9 cellular contexts compared by ENCODE assay signal in the genomic region with DNA sequence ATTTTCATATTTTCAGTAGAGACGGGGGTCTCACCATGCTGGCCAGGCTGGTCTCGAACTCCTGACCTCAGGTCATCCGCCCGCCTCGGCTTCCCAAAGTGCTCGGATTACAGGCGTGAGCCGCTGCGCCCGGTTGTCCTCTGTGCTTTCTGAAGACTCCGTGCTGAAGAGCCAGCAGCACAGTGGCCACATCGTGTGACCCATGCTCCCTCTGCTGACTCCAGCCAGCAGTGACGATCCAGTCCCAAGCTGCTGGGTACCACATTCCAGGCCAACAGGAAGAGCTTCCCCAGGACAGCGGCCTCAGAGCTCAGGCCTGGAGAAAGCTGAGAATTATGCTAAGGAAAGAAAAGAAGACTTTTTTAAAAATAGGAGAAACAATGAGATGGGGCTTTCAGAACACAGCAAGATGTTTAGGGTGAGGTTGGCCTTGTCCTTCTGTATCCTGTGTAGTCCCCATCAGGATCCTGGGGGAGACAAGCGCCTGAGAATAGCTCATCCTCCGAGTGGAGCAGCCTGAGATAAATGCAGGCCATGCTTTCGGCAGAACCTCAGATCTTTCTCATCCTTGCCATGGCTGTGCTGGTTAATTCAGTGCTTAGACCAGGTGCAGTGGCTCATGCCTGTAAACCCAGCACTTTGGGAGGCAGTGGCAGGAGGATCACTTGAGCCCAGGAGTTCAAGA.
DNase-seq lines count a peak whose midpoint lies in the region; ATAC-seq and TF ChIP-seq lines count a peak whose summit lies in the region.
"Had no signal": no experiment of that assay in that cellular context is flagged by ENCODE, and none has a peak within 500 bp of the region (broad histone marks: within the 10 kb centered on the region; RNA-seq: fewer than 3 reads in every experiment).

No MANE protein-coding gene starts in this region.

- no peaks in the 10 kb centered on the region for H3K9me3 ChIP-seq in right cardiac atrium (ENCODE audit: control insufficient read depth, low read length)
- no peaks in the 10 kb centered on the region for H3K9me3 ChIP-seq in thyroid gland
- no peaks in the 10 kb centered on the region for H3K9me3 ChIP-seq in transverse colon

- no peak for TF ChIP-seq EP300 in transverse colon (IDR thresholded peaks at IDR 0.05; ENCODE audit: low read depth)

- peaks cover 34% of the 10 kb centered on the region for H3K27me3 Mint-ChIP-seq in T-helper 1 cell treated with Interleukin-12 subunit alpha and Interleukin-12 subunit beta and Interleukin-4 antibody, amounts not matched to agents 30 μg/mL and 1 μg/mL, for 36 hours (ENCODE audit: low read depth)

- intact Hi-C loops in right cardiac atrium (cut with DNase I) (no loop called here), thyroid gland (cut with DNase I) (no loop called here), transverse colon (cut with DNase I; ENCODE audit: low total_unique reads) (loop anchor here (10.0 kb wide), 1 partner anchor 203 kb away; no protein-coding TSS in a partner anchor)

- H3K4me3 ChIP-seq in right cardiac atrium (ENCODE audit: low read length) (no peak overlapping the region), thyroid gland (replicated peaks in 1 of 3) (no peak overlapping the region), transverse colon (no peak overlapping the region)

- WGBS in right cardiac atrium: 32% methylated on average over 17 of the region's 17 CpGs
- WGBS in thyroid gland, 2 donors: 42 to 50% methylated on average over 12 to 17 of the region's 17 CpGs
- 55 to 94% methylated on average over 3 to 17 of the region's 17 CpGs for WGBS in transverse colon (ENCODE audit: low coverage in 1 of 2), 2 donors

- H3K27ac ChIP-seq in right cardiac atrium (ENCODE audit: low read length) (no peak overlapping the region), thyroid gland (no peak overlapping the region), transverse colon (no peak overlapping the region)

- no peaks in the 10 kb centered on the region for H3K27me3 ChIP-seq in right cardiac atrium (ENCODE audit: control insufficient read depth, insufficient read depth)
- no peaks in the 10 kb centered on the region for H3K27me3 ChIP-seq in thyroid gland
- H3K27me3 ChIP-seq in transverse colon: peaks cover 17% of the 10 kb centered on the region

- H3K36me3 Mint-ChIP-seq in T-helper 1 cell treated with Interleukin-12 subunit alpha and Interleukin-12 subunit beta and Interleukin-4 antibody, amounts not matched to agents 30 μg/mL and 1 μg/mL, for 36 hours (ENCODE audit: low read depth): no peaks in the 10 kb centered on the region
- H3K36me3 Mint-ChIP-seq: activated naive CD4-positive, alpha-beta T cell treated with anti-CD3 and anti-CD28 coated beads, Interleukin-2, amount 50 U/mL, for 24 hours had no signal

- ATAC-seq in right cardiac atrium (peak; percentile 52 to 64), GM21576 (IDR thresholded peaks at IDR 0.05; ENCODE audit: unreplicated experiment) (no peak), HG02973 (IDR thresholded peaks at IDR 0.05; ENCODE audit: unreplicated experiment) (no peak)

- H3K36me3 ChIP-seq in thyroid gland: no peaks in the 10 kb centered on the region
- no peaks in the 10 kb centered on the region for H3K36me3 ChIP-seq in transverse colon

- H3K27ac Mint-ChIP-seq in T-helper 1 cell treated with Interleukin-12 subunit alpha and Interleukin-12 subunit beta and Interleukin-4 antibody, amounts not matched to agents 30 μg/mL and 1 μg/mL, for 36 hours: peak overlapping the region; percentile 72
- H3K27ac Mint-ChIP-seq: activated naive CD4-positive, alpha-beta T cell treated with anti-CD3 and anti-CD28 coated beads, Interleukin-2, amount 50 U/mL, for 24 hours had no signal

- in situ Hi-C loops in transverse colon (cut with MboI; ENCODE audit: low pct_ligation_motif_present in 1 of 4, low pct_unique_long_range_greater_than_20kb in 1 of 4, low sequenced_read_pairs in 3 of 4): loop anchor here in 1 of 4 donors (25.0 kb wide), 1 partner anchor 201 kb away; no protein-coding TSS in a partner anchor

- H3K4me1 ChIP-seq in right cardiac atrium (ENCODE audit: control insufficient read depth, insufficient read depth, low read length) (no peaks in the 10 kb centered on the region), thyroid gland (no peaks in the 10 kb centered on the region), transverse colon (no peaks in the 10 kb centered on the region)

- DNase-seq in T-helper 1 cell (no peak), SHP77 treated with DMSO at 0.1 percent for 48 hours (lab: John Stamatoyannopoulos, UW) (peak; percentile 18), right cardiac atrium (peak; percentile 15 to 56 (median 52)), thyroid gland (peak; percentile 6 to 9), transverse colon (no peak)

- no peak for TF ChIP-seq POLR2A in thyroid gland (IDR thresholded peaks at IDR 0.05)
- no peak for TF ChIP-seq POLR2A in transverse colon (IDR thresholded peaks at IDR 0.05)

- no peaks in the 10 kb centered on the region for H3K9me3 Mint-ChIP-seq in T-helper 1 cell treated with Interleukin-12 subunit alpha and Interleukin-12 subunit beta and Interleukin-4 antibody, amounts not matched to agents 30 μg/mL and 1 μg/mL, for 36 hours

- TF ChIP-seq CTCF in thyroid gland (IDR thresholded peaks at IDR 0.05): no peak
- TF ChIP-seq CTCF in transverse colon (IDR thresholded peaks at IDR 0.05): no peak

- peaks cover 7% of the 10 kb centered on the region for H3K4me1 Mint-ChIP-seq in T-helper 1 cell treated with Interleukin-12 subunit alpha and Interleukin-12 subunit beta and Interleukin-4 antibody, amounts not matched to agents 30 μg/mL and 1 μg/mL, for 36 hours (ENCODE audit: low read depth)

- no peak overlapping the region for H3K4me3 Mint-ChIP-seq in T-helper 1 cell treated with Interleukin-12 subunit alpha and Interleukin-12 subunit beta and Interleukin-4 antibody, amounts not matched to agents 30 μg/mL and 1 μg/mL, for 36 hours
- H3K4me3 Mint-ChIP-seq: activated naive CD4-positive, alpha-beta T cell treated with anti-CD3 and anti-CD28 coated beads, Interleukin-2, amount 50 U/mL, for 24 hours had no signal

Comparison
In these comparisons a context has a peak if more than half of its experiments do, and no peak if none do; other contexts are left out.
1. DNase-seq: peak in SHP77 treated with DMSO at 0.1 percent for 48 hours (single experiment), right cardiac atrium (3 of 3) and thyroid gland (2 of 2); none in T-helper 1 cell (0 of 5) and transverse colon (single experiment).
2. ATAC-seq: peak in right cardiac atrium (2 of 2); none in GM21576 (single experiment) and HG02973 (single experiment).